39 cellular contexts compared by ENCODE assay signal in genomic region chr11:16703795-16704194, GRCh38.
"Had no signal": no experiment of that assay in that cellular context is flagged by ENCODE, and none has a peak within 500 bp of the region (broad histone marks: within the 10 kb centered on the region; RNA-seq: fewer than 3 reads in every experiment).

No MANE protein-coding gene starts in this region.

- H3K4me1 ChIP-seq: adrenal gland, ascending aorta, body of pancreas, breast epithelium had no signal

- H3K4me3 ChIP-seq: adrenal gland, ascending aorta, body of pancreas, breast epithelium, cardiac muscle cell had no signal

- H3K36me3 ChIP-seq: adrenal gland, ascending aorta, brain microvascular endothelial cell, breast epithelium, cardiac muscle cell had no signal

- H3K36me3 Mint-ChIP-seq: activated naive CD4-positive, alpha-beta T cell treated with anti-CD3 and anti-CD28 coated beads, Interleukin-2, amount 10 ng/mL, durations not matched to agents 7 days and 5 days; activated naive CD4-positive, alpha-beta T cell treated with anti-CD3 and anti-CD28 coated beads, Interleukin-2, amount 50 U/mL, for 24 hours; activated naive CD4-positive, alpha-beta T cell treated with anti-CD3 and anti-CD28 coated beads, Interleukin-2, amount 50 U/mL, for 72 hours; activated naive CD8-positive, alpha-beta T cell; activated naive CD8-positive, alpha-beta T cell treated with anti-CD3 and anti-CD28 coated beads for 36 hours; activated naive CD8-positive, alpha-beta T cell treated with anti-CD3 and anti-CD28 coated beads, Interleukin-2, amount 10 ng/mL, durations not matched to agents 7 days and 5 days; brain had no signal

- DNase-seq: activated effector memory CD4-positive, alpha-beta T cell treated with anti-CD3 and anti-CD28 coated beads, Interleukin-2, amount 50 U/mL, for 16 hours; activated effector memory CD4-positive, alpha-beta T cell treated with Interleukin-2 at 50 U/mL for 16 hours; activated gamma-delta T cell; activated gamma-delta T cell treated with Interleukin-2 at 50 U/mL for 16 hours; activated naive CD4-positive, alpha-beta T cell; activated naive CD4-positive, alpha-beta T cell treated with anti-CD3 and anti-CD28 coated beads for 36 hours; activated naive CD4-positive, alpha-beta T cell treated with anti-CD3 and anti-CD28 coated beads, Interleukin-2, amount 10 ng/mL, durations not matched to agents 7 days and 5 days; activated naive CD4-positive, alpha-beta T cell treated with anti-CD3 and anti-CD28 coated beads, Interleukin-2, amount 50 U/mL, for 16 hours; activated naive CD4-positive, alpha-beta T cell treated with Interleukin-2 at 50 U/mL for 16 hours; activated naive CD8-positive, alpha-beta T cell treated with anti-CD3 and anti-CD28 coated beads for 36 hours; activated naive CD8-positive, alpha-beta T cell treated with anti-CD3 and anti-CD28 coated beads, Interleukin-2, amount 10 ng/mL, durations not matched to agents 7 days and 5 days; activated naive CD8-positive, alpha-beta T cell treated with anti-CD3 and anti-CD28 coated beads, Interleukin-2, amount 50 U/mL, for 24 hours; activated T-cell treated with anti-CD3 and anti-CD28 coated beads, Interleukin-2, amount 50 U/mL, for 1 hour; activated T-cell treated with anti-CD3 and anti-CD28 coated beads, Interleukin-2, amount 50 U/mL, for 24 hours; activated T-cell treated with anti-CD3 and anti-CD28 coated beads, Interleukin-2, amount 50 U/mL, for 4 hours; activated T-cell treated with anti-CD3 and anti-CD28 coated beads, Interleukin-2, amount 50 U/mL, for 48 hours; adrenal gland; amniotic stem cell; amygdala; anterior cingulate cortex; aorta; body of pancreas; brain microvascular endothelial cell; caudate nucleus; central memory CD4-positive, alpha-beta T cell; cerebellar nuclear complex had no signal

- H3K9me3 ChIP-seq: adrenal gland, ascending aorta, body of pancreas, breast epithelium had no signal

- H3K4me3 Mint-ChIP-seq: activated naive CD4-positive, alpha-beta T cell treated with anti-CD3 and anti-CD28 coated beads for 36 hours; activated naive CD4-positive, alpha-beta T cell treated with anti-CD3 and anti-CD28 coated beads, Interleukin-2, amount 10 ng/mL, durations not matched to agents 7 days and 5 days; activated naive CD4-positive, alpha-beta T cell treated with anti-CD3 and anti-CD28 coated beads, Interleukin-2, amount 50 U/mL, for 24 hours; activated naive CD8-positive, alpha-beta T cell; activated naive CD8-positive, alpha-beta T cell treated with anti-CD3 and anti-CD28 coated beads for 36 hours; activated naive CD8-positive, alpha-beta T cell treated with anti-CD3 and anti-CD28 coated beads, Interleukin-2, amount 10 ng/mL, durations not matched to agents 7 days and 5 days; activated naive CD8-positive, alpha-beta T cell treated with anti-CD3 and anti-CD28 coated beads, Interleukin-2, amount 50 U/mL, for 24 hours; activated T-cell treated with anti-CD3 and anti-CD28 coated beads, Interleukin-2, amount 50 U/mL, for 24 hours; activated T-cell treated with anti-CD3 and anti-CD28 coated beads, Interleukin-2, amount 50 U/mL, for 4 hours; activated T-helper 1 cell treated with anti-CD3 and anti-CD28 coated beads, Interleukin-12 subunit alpha, Interleukin-12 subunit beta, Interleukin-2, Interleukin-4 antibody, amounts not matched to agents 30 ng/mL and 10 ng/mL and 1 ng/mL, durations not matched to agents 14 hours and 24 hours and 36 hours; activated T-helper 17 cell treated with anti-CD3 and anti-CD28 coated beads, Interleukin-2, amount 50 U/mL, for 72 hours; brain; central memory CD8-positive, alpha-beta T cell had no signal

- H3K27me3 ChIP-seq: adrenal gland, ascending aorta, body of pancreas, brain microvascular endothelial cell, breast epithelium, cardiac muscle cell had no signal

- H3K27ac Mint-ChIP-seq: activated naive CD4-positive, alpha-beta T cell treated with anti-CD3 and anti-CD28 coated beads for 36 hours; activated naive CD4-positive, alpha-beta T cell treated with anti-CD3 and anti-CD28 coated beads, Interleukin-2, amount 10 ng/mL, durations not matched to agents 7 days and 5 days; activated naive CD4-positive, alpha-beta T cell treated with anti-CD3 and anti-CD28 coated beads, Interleukin-2, amount 50 U/mL, for 24 hours; activated naive CD4-positive, alpha-beta T cell treated with anti-CD3 and anti-CD28 coated beads, Interleukin-2, amount 50 U/mL, for 72 hours; activated naive CD8-positive, alpha-beta T cell; activated naive CD8-positive, alpha-beta T cell treated with anti-CD3 and anti-CD28 coated beads for 36 hours; activated naive CD8-positive, alpha-beta T cell treated with anti-CD3 and anti-CD28 coated beads, Interleukin-2, amount 10 ng/mL, durations not matched to agents 7 days and 5 days; activated naive CD8-positive, alpha-beta T cell treated with anti-CD3 and anti-CD28 coated beads, Interleukin-2, amount 50 U/mL, for 24 hours; activated T-cell treated with anti-CD3 and anti-CD28 coated beads, Interleukin-2, amount 50 U/mL, for 24 hours; activated T-helper 1 cell treated with anti-CD3 and anti-CD28 coated beads, Interleukin-12 subunit alpha, Interleukin-12 subunit beta, Interleukin-2, Interleukin-4 antibody, amounts not matched to agents 30 ng/mL and 10 ng/mL and 1 ng/mL, durations not matched to agents 14 hours and 24 hours and 36 hours; activated T-helper 17 cell treated with anti-CD3 and anti-CD28 coated beads, Interleukin-2, amount 50 U/mL, for 72 hours; activated T-helper 2 cell treated with anti-CD3 and anti-CD28 coated beads, Interferon-gamma antibody, Interleukin-2, Interleukin-4, amounts not matched to agents 10 μg/mL and 5 μg/mL and 100 μg/mL, durations not matched to agents 14 hours and 24 hours and 36 hours; brain had no signal

- ATAC-seq: activated naive CD4-positive, alpha-beta T cell treated with anti-CD3 and anti-CD28 coated beads, Interleukin-2, amount 50 U/mL, for 72 hours; activated naive CD8-positive, alpha-beta T cell treated with anti-CD3 and anti-CD28 coated beads, Interleukin-2, amount 50 U/mL, for 24 hours; activated T-cell treated with anti-CD3 and anti-CD28 coated beads, Interleukin-2, amount 50 U/mL, for 4 hours; activated T-helper 17 cell treated with anti-CD3 and anti-CD28 coated beads, Interleukin-2, amount 50 U/mL, for 72 hours; body of pancreas had no signal

- H3K27ac ChIP-seq: adrenal gland, ascending aorta, body of pancreas, brain microvascular endothelial cell, breast epithelium, cardiac muscle cell had no signal

- FAIRE-seq: astrocyte, bronchial epithelial cell had no signal

- H3K4me1 Mint-ChIP-seq: activated naive CD4-positive, alpha-beta T cell treated with anti-CD3 and anti-CD28 coated beads, Interleukin-2, amount 10 ng/mL, durations not matched to agents 7 days and 5 days; activated naive CD4-positive, alpha-beta T cell treated with anti-CD3 and anti-CD28 coated beads, Interleukin-2, amount 50 U/mL, for 24 hours; activated naive CD8-positive, alpha-beta T cell treated with anti-CD3 and anti-CD28 coated beads for 36 hours; activated naive CD8-positive, alpha-beta T cell treated with anti-CD3 and anti-CD28 coated beads, Interleukin-2, amount 10 ng/mL, durations not matched to agents 7 days and 5 days; activated naive CD8-positive, alpha-beta T cell treated with anti-CD3 and anti-CD28 coated beads, Interleukin-2, amount 50 U/mL, for 24 hours; activated T-helper 17 cell treated with anti-CD3 and anti-CD28 coated beads, Interleukin-2, amount 50 U/mL, for 72 hours; brain; central memory CD8-positive, alpha-beta T cell had no signal

- H3K9me3 Mint-ChIP-seq: activated naive CD4-positive, alpha-beta T cell treated with anti-CD3 and anti-CD28 coated beads for 36 hours; activated naive CD4-positive, alpha-beta T cell treated with anti-CD3 and anti-CD28 coated beads, Interleukin-2, amount 10 ng/mL, durations not matched to agents 7 days and 5 days; activated naive CD4-positive, alpha-beta T cell treated with anti-CD3 and anti-CD28 coated beads, Interleukin-2, amount 50 U/mL, for 24 hours; activated naive CD4-positive, alpha-beta T cell treated with anti-CD3 and anti-CD28 coated beads, Interleukin-2, amount 50 U/mL, for 72 hours; activated naive CD8-positive, alpha-beta T cell treated with anti-CD3 and anti-CD28 coated beads for 36 hours; activated naive CD8-positive, alpha-beta T cell treated with anti-CD3 and anti-CD28 coated beads, Interleukin-2, amount 10 ng/mL, durations not matched to agents 7 days and 5 days; activated naive CD8-positive, alpha-beta T cell treated with anti-CD3 and anti-CD28 coated beads, Interleukin-2, amount 50 U/mL, for 24 hours; activated T-cell treated with anti-CD3 and anti-CD28 coated beads, Interleukin-2, amount 50 U/mL, for 24 hours; activated T-cell treated with anti-CD3 and anti-CD28 coated beads, Interleukin-2, amount 50 U/mL, for 4 hours; activated T-helper 1 cell treated with anti-CD3 and anti-CD28 coated beads, Interleukin-12 subunit alpha, Interleukin-12 subunit beta, Interleukin-2, Interleukin-4 antibody, amounts not matched to agents 30 ng/mL and 10 ng/mL and 1 ng/mL, durations not matched to agents 14 hours and 24 hours and 36 hours; activated T-helper 17 cell treated with anti-CD3 and anti-CD28 coated beads, Interleukin-2, amount 50 U/mL, for 72 hours; activated T-helper 2 cell treated with anti-CD3 and anti-CD28 coated beads, Interferon-gamma antibody, Interleukin-2, Interleukin-4, amounts not matched to agents 10 μg/mL and 5 μg/mL and 100 μg/mL, durations not matched to agents 14 hours and 24 hours and 36 hours; brain; central memory CD8-positive, alpha-beta T cell had no signal

- H3K27me3 Mint-ChIP-seq: brain had no signal
